19 cellular contexts compared by ENCODE assay signal in the genomic region with DNA sequence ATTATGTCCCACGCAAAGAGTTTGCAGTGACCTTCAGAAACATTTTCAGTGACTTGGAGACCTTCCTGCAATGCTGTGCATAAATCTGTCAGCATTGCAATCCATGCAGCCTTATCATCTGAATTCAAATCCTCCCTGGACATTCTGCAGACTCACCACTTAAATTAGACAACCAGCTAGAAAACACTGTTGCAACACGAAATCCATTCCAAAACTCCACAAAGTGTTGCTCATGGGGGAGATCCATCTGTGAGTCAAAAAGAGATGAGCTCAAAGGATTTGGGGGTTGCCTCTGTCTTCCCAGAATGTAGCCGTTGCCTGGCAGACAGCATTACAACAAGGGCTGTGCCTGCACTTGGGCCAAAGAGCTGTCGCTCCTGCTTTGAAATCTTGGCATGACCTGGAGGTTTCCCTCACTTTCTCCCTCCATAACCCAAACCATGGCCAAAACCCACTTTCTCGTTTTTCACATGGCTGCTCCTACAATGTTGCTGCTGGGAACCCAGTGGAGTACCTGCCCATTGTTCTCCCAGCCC.
DNase-seq lines count a peak whose midpoint lies in the region; ATAC-seq and TF ChIP-seq lines count a peak whose summit lies in the region.
"Had no signal": no experiment of that assay in that cellular context is flagged by ENCODE, and none has a peak within 500 bp of the region (broad histone marks: within the 10 kb centered on the region; RNA-seq: fewer than 3 reads in every experiment).

No MANE protein-coding gene starts in this region.

- H3F3A ChIP-seq in GM23248 (ENCODE audit: insufficient read depth), result peaks cover 38% of the 10 kb centered on the region

- POLR2A ChIA-PET in activated CD4-positive, alpha-beta memory T cell treated with anti-CD3 and anti-CD28 coated beads for 36 hours (lab: Charles Lee), result no interaction called here

- H3K27ac Mint-ChIP-seq in activated CD4-positive, alpha-beta memory T cell treated with anti-CD3 and anti-CD28 coated beads for 36 hours, result no peak overlapping the region
- H3K27ac Mint-ChIP-seq: activated naive CD4-positive, alpha-beta T cell treated with anti-CD3 and anti-CD28 coated beads, Interleukin-2, amount 50 U/mL, for 24 hours; endodermal cell; stimulated activated naive CD8-positive, alpha-beta T cell treated with anti-CD3 and anti-CD28 coated beads, Interleukin-15, Interleukin-2, amounts not matched to agents 100 ng/mL and 50 ng/mL, for 24 hours had no signal

- in situ Hi-C loops in GM23248 (cut with MboI), result no loop called here

- H3K27me3 Mint-ChIP-seq in activated CD4-positive, alpha-beta memory T cell treated with anti-CD3 and anti-CD28 coated beads for 36 hours, result peaks cover 15% of the 10 kb centered on the region

- intact Hi-C loops in esophagus muscularis mucosa (cut with DNase I) (no loop called here), tibial artery (cut with DNase I; ENCODE audit: low total_unique reads) (loop anchor here (10.0 kb wide), 1 partner anchor 258 kb away; no protein-coding TSS in a partner anchor), posterior cingulate gyrus (cut with DNase I) (no loop called here)
- intact Hi-C loops in activated CD4-positive, alpha-beta memory T cell treated with anti-CD3 and anti-CD28 coated beads for 36 hours (cut with micrococcal nuclease), result no loop called here

- H3K27me3 ChIP-seq in GM23248 (replicated peaks; ENCODE audit: insufficient read depth) (no peaks in the 10 kb centered on the region), esophagus muscularis mucosa (no peaks in the 10 kb centered on the region), tibial artery (no peaks in the 10 kb centered on the region)
- H3K27me3 ChIP-seq: cardiac muscle cell had no signal

- no peaks in the 10 kb centered on the region for H3K9me3 ChIP-seq in GM23248 (ENCODE audit: low read depth)
- H3K9me3 ChIP-seq in esophagus muscularis mucosa, result no peaks in the 10 kb centered on the region
- no peaks in the 10 kb centered on the region for H3K9me3 ChIP-seq in mesodermal cell (ENCODE audit: control insufficient read depth, low read length)
- no peaks in the 10 kb centered on the region for H3K9me3 ChIP-seq in tibial artery

- peak overlapping the region; percentile 26; the same call in 1 of the 2 replicates for H3K4me3 ChIP-seq in GM23248
- no peak overlapping the region for H3K4me3 ChIP-seq in esophagus muscularis mucosa
- no peak overlapping the region for H3K4me3 ChIP-seq in mesodermal cell (ENCODE audit: extremely low read depth, insufficient read depth, low read length, poor library complexity, severe bottlenecking)
- no peak overlapping the region for H3K4me3 ChIP-seq in tibial artery
- H3K4me3 ChIP-seq: cardiac muscle cell had no signal

- no peak for TF ChIP-seq CTCF in esophagus muscularis mucosa (IDR thresholded peaks at IDR 0.05)
- no peak for TF ChIP-seq CTCF in tibial artery (IDR thresholded peaks at IDR 0.05)

- no peak for ATAC-seq in GM18505 (IDR thresholded peaks at IDR 0.05; ENCODE audit: unreplicated experiment)

- H3K27ac ChIP-seq in GM23248 (peak overlapping the region; percentile 83), esophagus muscularis mucosa (replicated peaks in 1 of 4) (peak overlapping the region in 3 of 4 donors; percentile 11 to 75 (median 15)), mesodermal cell (ENCODE audit: low read depth, low read length, severe bottlenecking) (peak overlapping the region; percentile 23), tibial artery (peak overlapping the region; percentile 3 to 51)
- H3K27ac ChIP-seq: cardiac muscle cell had no signal

- H2AFZ ChIP-seq in GM23248, result no peak overlapping the region

- CTCF ChIA-PET in activated CD4-positive, alpha-beta memory T cell treated with anti-CD3 and anti-CD28 coated beads for 36 hours (lab: Charles Lee), result no interaction called here

- H3K4me1 Mint-ChIP-seq in activated CD4-positive, alpha-beta memory T cell treated with anti-CD3 and anti-CD28 coated beads for 36 hours (ENCODE audit: low read depth), result peaks cover 2% of the 10 kb centered on the region
- H3K4me1 Mint-ChIP-seq: endodermal cell had no signal

- no peaks in the 10 kb centered on the region for H4K20me1 ChIP-seq in GM23248 (ENCODE audit: insufficient read depth)

- peak; percentile 96 for DNase-seq in GM23248
- DNase-seq in esophagus muscularis mucosa (ENCODE audit: extremely low spot score), result no peak
- peak in 1 of 2 donors; percentile 40 for DNase-seq in tibial artery
- DNase-seq in posterior cingulate gyrus, result no peak
- no peak for DNase-seq in hippocampal formation (lab: John Stamatoyannopoulos, UW)
- no peak for DNase-seq in activated CD4-positive, alpha-beta memory T cell treated with anti-CD3 and anti-CD28 coated beads for 36 hours
- DNase-seq: activated CD4-positive, alpha-beta T cell treated with anti-CD3 and anti-CD28 coated beads for 4 hours; activated T-cell treated with anti-CD3 and anti-CD28 coated beads for 4 hours; DMS153; endodermal cell; NCI-H1436; NCI-H2227 treated with DMSO at 0.1 percent for 48 hours; SIG-M5; T-helper 9 cell had no signal

- no peaks in the 10 kb centered on the region for H3K9me2 ChIP-seq in GM23248 (ENCODE audit: insufficient read depth)

- no peaks in the 10 kb centered on the region for H3K79me2 ChIP-seq in GM23248 (ENCODE audit: insufficient read depth)

- TF ChIP-seq POLR2A in esophagus muscularis mucosa (IDR thresholded peaks at IDR 0.05; ENCODE audit: low read depth) (no peak), GM18505 (IDR thresholded peaks at IDR 0.05; ENCODE audit: borderline replicate concordance, extremely low read depth, insufficient read depth, insufficient read length) (no peak)

- no peaks in the 10 kb centered on the region for H3K9me3 Mint-ChIP-seq in activated CD4-positive, alpha-beta memory T cell treated with anti-CD3 and anti-CD28 coated beads for 36 hours
- H3K9me3 Mint-ChIP-seq: activated naive CD4-positive, alpha-beta T cell treated with anti-CD3 and anti-CD28 coated beads, Interleukin-2, amount 50 U/mL, for 24 hours; endodermal cell; stimulated activated naive CD8-positive, alpha-beta T cell treated with anti-CD3 and anti-CD28 coated beads, Interleukin-15, Interleukin-2, amounts not matched to agents 100 ng/mL and 50 ng/mL, for 24 hours had no signal

- peaks cover 38% of the 10 kb centered on the region for H3K4me1 ChIP-seq in GM23248 (ENCODE audit: insufficient read depth)
- H3K4me1 ChIP-seq in esophagus muscularis mucosa, result peaks cover 36 to 44% (median 39%) of the 10 kb centered on the region in 4 donors
- peaks cover 24% of the 10 kb centered on the region for H3K4me1 ChIP-seq in mesodermal cell (ENCODE audit: control insufficient read depth, insufficient read depth, low read length, poor library complexity, severe bottlenecking)
- H3K4me1 ChIP-seq in tibial artery, result peaks cover 0 to 63% (median 37%) of the 10 kb centered on the region in 4 donors

- peak overlapping the region; percentile 66 for H3K4me2 ChIP-seq in GM23248 (ENCODE audit: unreplicated experiment)

- WGBS in GM23248 (ENCODE audit: low coverage in 1 of 2, low lambda C conversion rate in 2 of 2, missing lambda C conversion rate in 2 of 2), 2 experiments, result 0 to 1% methylated on average over 5 of the region's 5 CpGs
- WGBS in esophagus muscularis mucosa, result 63% methylated on average over 3 of the region's 5 CpGs
- 82 to 95% methylated on average over 4 of the region's 5 CpGs for WGBS in mesodermal cell (ENCODE audit: insufficient coverage in 2 of 2), 2 experiments

- H3K36me3 Mint-ChIP-seq in activated CD4-positive, alpha-beta memory T cell treated with anti-CD3 and anti-CD28 coated beads for 36 hours, result no peaks in the 10 kb centered on the region
- H3K36me3 Mint-ChIP-seq: activated naive CD4-positive, alpha-beta T cell treated with anti-CD3 and anti-CD28 coated beads, Interleukin-2, amount 50 U/mL, for 24 hours had no signal

- TF ChIP-seq EP300 in esophagus muscularis mucosa (IDR thresholded peaks at IDR 0.05), result peak; percentile 27

- H3K4me3 Mint-ChIP-seq in activated CD4-positive, alpha-beta memory T cell treated with anti-CD3 and anti-CD28 coated beads for 36 hours, result no peak overlapping the region
- H3K4me3 Mint-ChIP-seq: activated naive CD4-positive, alpha-beta T cell treated with anti-CD3 and anti-CD28 coated beads, Interleukin-2, amount 50 U/mL, for 24 hours; endodermal cell; stimulated activated naive CD8-positive, alpha-beta T cell treated with anti-CD3 and anti-CD28 coated beads, Interleukin-15, Interleukin-2, amounts not matched to agents 100 ng/mL and 50 ng/mL, for 24 hours had no signal

- H3K36me3 ChIP-seq in GM23248 (ENCODE audit: low read depth), result no peaks in the 10 kb centered on the region
- no peaks in the 10 kb centered on the region for H3K36me3 ChIP-seq in esophagus muscularis mucosa
- H3K36me3 ChIP-seq in mesodermal cell (ENCODE audit: control insufficient read depth, insufficient read depth, low read length), result no peaks in the 10 kb centered on the region
- H3K36me3 ChIP-seq in tibial artery, result no peaks in the 10 kb centered on the region
- H3K36me3 ChIP-seq: cardiac muscle cell had no signal

- peak overlapping the region; percentile 63 for H3K9ac ChIP-seq in GM23248

Comparison
In these comparisons a context has a peak if more than half of its experiments do, and no peak if none do; other contexts are left out.
1. H3K27ac ChIP-seq: peak in every context shown above with its lines; median percentile 83 in GM23248; 27 in tibial artery; 23 in mesodermal cell; 15 in esophagus muscularis mucosa.